ENCODE assay signal across 18 cellular contexts in the genomic region with DNA sequence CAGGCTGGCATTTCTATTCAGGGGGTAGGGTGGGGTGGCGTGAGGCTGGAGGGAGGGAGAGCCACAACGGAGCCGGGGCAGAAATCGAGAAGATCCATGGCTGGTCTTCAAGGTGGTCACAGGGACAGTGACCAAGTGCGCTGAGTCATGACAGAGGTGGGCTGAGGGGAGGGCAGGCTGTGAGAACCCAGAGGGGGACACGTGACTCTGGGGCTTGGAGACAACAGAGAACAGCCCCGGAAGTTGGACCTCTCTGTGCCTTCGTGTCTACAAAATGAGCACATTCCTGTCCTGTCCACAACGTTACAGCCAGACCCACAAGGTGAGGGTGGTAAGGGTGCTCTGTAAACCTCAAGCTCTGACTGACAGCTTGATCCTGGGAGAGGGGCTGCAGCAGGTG. TPM values are rescaled to one million over a fixed set of nuclear protein-coding genes. Genes with fewer than 3 reads are reported as not detected.
A peak's percentile ranks its signal among the peaks of the same experiment; 100 is the strongest.
DNase-seq lines count a peak whose midpoint lies in the region; ATAC-seq and TF ChIP-seq lines count a peak whose summit lies in the region.
"Had no signal": no experiment of that assay in that cellular context is flagged by ENCODE, and none has a peak within 500 bp of the region (broad histone marks: within the 10 kb centered on the region; RNA-seq: fewer than 3 reads in every experiment).

No MANE protein-coding gene starts in this region.

- H3K4me1 ChIP-seq in body of pancreas: peaks cover 96% of the 10 kb centered on the region
- H3K4me1 ChIP-seq in left lung: peaks cover 8 to 97% of the 10 kb centered on the region in 2 donors
- peaks cover 22 to 99% (median 86%) of the 10 kb centered on the region in 6 donors for H3K4me1 ChIP-seq in spleen
- H3K4me1 ChIP-seq: breast epithelium had no signal

- intact Hi-C loops in body of pancreas (cut with DNase I) (no loop called here), left lung (cut with DNase I) (no loop called here), spleen (cut with DNase I; ENCODE audit: low total_unique reads) (no loop called here)

- DNase-seq in GM12865 (ENCODE audit: low read depth) (peak; percentile 31), body of pancreas (no peak), left lung (peak in 1 of 2 donors; percentile 45), spleen (no peak), NCI-H526 (lab: John Stamatoyannopoulos, UW) (no peak), omental fat pad (ENCODE audit: low spot score) (no peak)
- DNase-seq: activated CD4-positive, CD25-positive, alpha-beta regulatory T cell; activated CD8-positive, alpha-beta memory T cell treated with anti-CD3 and anti-CD28 coated beads, Interleukin-2, amount 50 U/mL, for 4 hours; activated naive CD4-positive, alpha-beta T cell treated with Interleukin-2 at 50 U/mL for 16 hours; NCI-H1436; NCI-H226; NK-92 treated with Interleukin-12 subunit alpha and Interleukin-12 subunit beta, amount 100 ng/mL, for 24 hours; nucleus accumbens; small intestine; stimulated activated naive B cell treated with anti-CD40 and anti-IgM and Interleukin-4, amounts not matched to agents 10 μg/mL and 1 μg/mL and 100 μg/mL, for 72 hours; T-helper 17 cell had no signal

- H3K27me3 ChIP-seq in body of pancreas (no peaks in the 10 kb centered on the region), left lung (no peaks in the 10 kb centered on the region), spleen (replicated peaks in 1 of 7) (no peaks in the 10 kb centered on the region)
- H3K27me3 ChIP-seq: breast epithelium had no signal

- H3K4me3 ChIP-seq in GM12865 (ENCODE audit: low read depth, low read length) (no peak overlapping the region), body of pancreas (no peak overlapping the region), left lung (no peak overlapping the region), spleen (peak overlapping the region in 1 of 8 donors; percentile 54)
- H3K4me3 ChIP-seq: breast epithelium had no signal

- TF ChIP-seq POLR2A in body of pancreas (IDR thresholded peaks at IDR 0.05) (no peak), spleen (IDR thresholded peaks at IDR 0.05) (no peak)

- WGBS in body of pancreas, 2 donors: 20 to 31% methylated on average over 9 of the region's 9 CpGs
- WGBS in spleen, 5 donors: 43 to 57% (median 52%) methylated on average over 9 of the region's 9 CpGs

- H3K36me3 ChIP-seq in body of pancreas (replicated peaks in 1 of 2; ENCODE audit: insufficient read depth in 1 of 2, low read depth in 2 of 2) (peaks cover 0 to 2% of the 10 kb centered on the region in 2 donors), left lung (peaks cover 0 to 46% of the 10 kb centered on the region in 2 donors), spleen (peaks cover 4 to 61% (median 33%) of the 10 kb centered on the region in 6 donors)
- H3K36me3 ChIP-seq: breast epithelium had no signal

- no peak for ATAC-seq in body of pancreas
- ATAC-seq in left lung: no peak
- no peak for ATAC-seq in HG03354 (IDR thresholded peaks at IDR 0.05; ENCODE audit: poor library complexity, severe bottlenecking, unreplicated experiment)
- no peak for ATAC-seq in omental fat pad (ENCODE audit: low FRiP score)
- ATAC-seq: stimulated activated naive B cell treated with anti-CD40 and anti-IgM and Interleukin-4, amounts not matched to agents 10 μg/mL and 1 μg/mL and 100 μg/mL, for 72 hours; T-helper 17 cell had no signal

- TF ChIP-seq CTCF in GM12865 (IDR thresholded peaks at IDR 0.05; ENCODE audit: insufficient read depth, low read depth, low read length, missing control alignments) (no peak), body of pancreas (IDR thresholded peaks at IDR 0.05) (no peak), left lung (IDR thresholded peaks at IDR 0.05) (no peak), spleen (IDR thresholded peaks at IDR 0.05 in 8 of 11, conservative IDR thresholded peaks at IDR 0.05 in 3 of 11) (no peak), omental fat pad (IDR thresholded peaks at IDR 0.05) (no peak)

- H3K9me3 ChIP-seq in body of pancreas (no peaks in the 10 kb centered on the region), left lung (no peaks in the 10 kb centered on the region), spleen (no peaks in the 10 kb centered on the region)
- H3K9me3 ChIP-seq: breast epithelium had no signal

- H3K27ac ChIP-seq in body of pancreas: peak overlapping the region; percentile 94 to 99 (median 96)
- H3K27ac ChIP-seq in left lung: peak overlapping the region; percentile 73 to 89
- peak overlapping the region; percentile 53 to 95 (median 86) for H3K27ac ChIP-seq in spleen

RNA-seq across cellular contexts. Expression of gene ARFGAP3, which starts 35.1 kb away (rescaled TPM):
- total RNA-seq in body of pancreas (10 to 100 TPM; 64.3 to 73.2 TPM), left lung (10 to 100 TPM; 45.3 to 52.8 TPM), spleen (10 to 100 TPM; 30.9 to 46.8 (median 40.8) TPM), omental fat pad (100 to 1,000 TPM in 1 of 4 donors, 10 to 100 TPM in 3; 43.0 to 106 (median 50.5) TPM)
- polyA plus RNA-seq in spleen: 10 to 100 TPM; 15.0 to 23.6 (median 15.6) TPM
